Comparison of ENCODE assay signal across 1 cellular context in the genomic region with DNA sequence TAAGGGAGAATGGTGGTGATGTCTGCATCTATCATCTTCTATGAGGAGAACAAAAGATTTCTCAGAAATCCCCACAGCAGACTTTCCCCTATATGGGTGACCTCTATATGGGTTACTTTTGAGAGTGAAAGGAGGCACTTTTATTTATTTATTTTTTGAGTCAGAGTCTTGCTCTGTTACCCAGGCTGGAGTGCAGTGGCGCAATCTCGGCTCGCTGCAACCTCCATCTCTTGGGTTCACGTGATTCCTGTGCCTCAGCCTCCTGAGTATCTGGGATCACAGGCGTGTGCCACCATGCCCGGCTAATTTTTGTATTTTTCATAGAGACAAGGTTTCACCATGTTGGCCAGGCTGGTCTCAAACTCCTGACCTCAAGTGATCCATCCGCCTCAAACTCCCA. TPM values are rescaled to one million over a fixed set of nuclear protein-coding genes. Genes with fewer than 3 reads are reported as not detected.
"Had no signal": no experiment of that assay in that cellular context is flagged by ENCODE, and none has a peak within 500 bp of the region (broad histone marks: within the 10 kb centered on the region; RNA-seq: fewer than 3 reads in every experiment).

No MANE protein-coding gene starts in this region.

RNA-seq across cellular contexts. Expression of a gene that starts 30.0 kb away (rescaled TPM):
- total RNA-seq: cardiac septum had no signal
